1 cellular context compared by ENCODE assay signal in the genomic region with DNA sequence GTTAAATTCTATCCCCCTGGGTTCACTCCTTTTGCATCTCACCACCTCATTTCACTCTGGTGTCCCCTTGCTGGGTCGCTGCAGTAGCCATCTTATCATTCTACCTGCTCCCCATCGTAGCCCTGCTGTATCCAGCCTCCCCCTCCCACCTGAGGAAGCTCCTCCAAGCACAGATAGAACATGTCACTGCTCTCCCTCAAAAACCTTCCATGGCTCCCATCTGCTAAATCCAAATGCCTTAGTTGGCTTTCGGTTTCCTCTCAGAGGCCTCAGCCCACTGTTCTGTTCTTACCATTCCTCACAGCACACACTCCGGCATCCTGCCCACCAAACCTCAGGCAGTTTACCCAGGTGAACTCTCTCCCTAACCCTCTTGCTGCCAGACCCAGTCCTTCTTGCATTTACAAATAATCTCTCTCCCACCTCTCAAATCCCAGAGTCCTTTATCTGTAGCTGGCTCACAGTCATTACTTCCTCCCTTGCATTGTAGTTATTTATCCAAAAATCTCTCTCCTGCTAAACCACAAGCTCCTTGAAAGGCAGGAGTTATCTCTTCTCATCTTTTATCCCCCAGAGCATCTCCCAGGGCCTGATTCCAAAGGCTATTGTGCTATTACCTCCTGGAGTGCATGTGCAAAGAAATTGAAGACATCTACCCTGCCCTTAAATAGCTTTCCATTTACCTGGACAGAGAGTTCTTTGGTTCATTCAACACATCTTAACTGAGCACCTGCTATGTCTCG. TPM values are rescaled to one million over a fixed set of nuclear protein-coding genes. Genes with fewer than 3 reads are reported as not detected.
"Had no signal": no experiment of that assay in that cellular context is flagged by ENCODE, and none has a peak within 500 bp of the region (broad histone marks: within the 10 kb centered on the region; RNA-seq: fewer than 3 reads in every experiment).

No MANE protein-coding gene starts in this region.

RNA-seq across cellular contexts. Expression of gene ITGA11, which starts 9.4 kb away (rescaled TPM):
- polyA plus RNA-seq: neural cell had no signal
